ENCODE assay signal across 31 cellular contexts in genomic region chr19:39168258-39169142, GRCh38. TPM values are rescaled to one million over a fixed set of nuclear protein-coding genes. Genes with fewer than 3 reads are reported as not detected.
A peak's percentile ranks its signal among the peaks of the same experiment; 100 is the strongest.
DNase-seq lines count a peak whose midpoint lies in the region; ATAC-seq, FAIRE-seq and TF ChIP-seq lines count a peak whose summit lies in the region.
"Had no signal": no experiment of that assay in that cellular context is flagged by ENCODE, and none has a peak within 500 bp of the region (broad histone marks: within the 10 kb centered on the region; RNA-seq: fewer than 3 reads in every experiment).

No MANE protein-coding gene starts in this region.

- H3K9ac ChIP-seq in H1 (replicated peaks in 1 of 4; ENCODE audit: extremely low read depth in 1 of 4, low read depth in 3 of 4, low read length in 3 of 4), result no peak overlapping the region
- H3K9ac ChIP-seq: GM23248 had no signal

- peaks cover 9 to 27% of the 10 kb centered on the region in 2 experiments for H4K20me1 ChIP-seq in H1 (replicated peaks in 1 of 2; ENCODE audit: control insufficient read depth in 1 of 2, insufficient read depth in 2 of 2, low read length in 2 of 2)
- H4K20me1 ChIP-seq in osteoblast (ENCODE audit: insufficient read depth, low read length), result peaks cover 35% of the 10 kb centered on the region

- peak overlapping the region; percentile 68 for H3K27ac Mint-ChIP-seq in Caco-2 (ENCODE audit: unreplicated experiment)
- H3K27ac Mint-ChIP-seq: activated naive CD8-positive, alpha-beta T cell; activated T-helper 2 cell treated with anti-CD3 and anti-CD28 coated beads, Interferon-gamma antibody, Interleukin-2, Interleukin-4, amounts not matched to agents 10 μg/mL and 5 μg/mL and 100 μg/mL, durations not matched to agents 14 hours and 24 hours and 36 hours; T-cell had no signal

- no peak overlapping the region for H2AFZ ChIP-seq in H1 (ENCODE audit: low read length)
- no peak overlapping the region for H2AFZ ChIP-seq in osteoblast (ENCODE audit: low read length)
- H2AFZ ChIP-seq: GM23248 had no signal

- H3K4ac ChIP-seq in H1 (replicated peaks; ENCODE audit: insufficient read length, low read depth, low read length), result no peak overlapping the region

- H3K79me2 ChIP-seq in H1 (ENCODE audit: control insufficient read depth in 1 of 2, insufficient read depth in 2 of 2, low read length in 2 of 2), result peaks cover 0 to 6% of the 10 kb centered on the region in 2 experiments; a peak in 1 of 4 replicates
- peaks cover 42% of the 10 kb centered on the region for H3K79me2 ChIP-seq in osteoblast (ENCODE audit: insufficient read depth, low read length)

- H3K23ac ChIP-seq in H1 (ENCODE audit: insufficient read length), result no peak overlapping the region

- peak overlapping the region; percentile 88; the same call in 1 of the 2 replicates for H2BK15ac ChIP-seq in H1 (ENCODE audit: low read length)

- H3K9me3 ChIP-seq in Caco-2 (no peaks in the 10 kb centered on the region), HEK293 (ENCODE audit: control insufficient read depth, insufficient read depth, low read depth, low read length) (no peaks in the 10 kb centered on the region), H1 (ENCODE audit: insufficient read depth in 2 of 2, low read depth in 1 of 2, low read length in 1 of 2) (no peaks in the 10 kb centered on the region), osteoblast (ENCODE audit: low read depth, low read length) (no peaks in the 10 kb centered on the region), BE2C (no peaks in the 10 kb centered on the region)
- H3K9me3 ChIP-seq: ascending aorta, esophagus muscularis mucosa, heart right ventricle, Peyer's patch, SJCRH30 had no signal

- POLR2A ChIA-PET in Caco-2 (lab: Charles Lee), result no interaction called here
- POLR2A ChIA-PET in HEK293 (lab: Yijun Ruan, JAX), result no interaction called here
- POLR2A ChIA-PET in H1 (lab: Charles Lee; ENCODE audit: partially characterized antibody), result interaction anchor here (0.6 to 1.6 kb wide), 3 partner anchors 13 to 159 kb away, joined by 3 to 6 read pairs (median 3); no protein-coding TSS in a partner anchor

- 0 out of 2 replicates have a peak overlapping the region, but pooled peaks have one; percentile 71 for H2BK5ac ChIP-seq in H1 (ENCODE audit: low read depth, low read length)

- 88% methylated on average over 23 of the region's 23 CpGs; no CpG with 5 or more reads in 1 of the 2 experiments for WGBS in H1 (ENCODE audit: extremely low coverage in 1 of 2, insufficient coverage in 1 of 2, insufficient read length in 1 of 2, insufficient replicate concordance in 2 of 2, low coverage in 1 of 2, low lambda C conversion rate in 2 of 2, missing lambda C conversion rate in 1 of 2), 2 experiments

- H3K23me2 ChIP-seq in H1 (ENCODE audit: low read depth, low read length), result no peaks in the 10 kb centered on the region

- no peak for FAIRE-seq in H1 (lab: Jason Lieb, UNC)
- FAIRE-seq: D721Med, HTR-8/SVneo, urothelium cell line had no signal

- H3K14ac ChIP-seq in H1 (ENCODE audit: insufficient read length), result no peak overlapping the region

- CTCF ChIA-PET in Caco-2 (lab: Charles Lee), result no interaction called here
- CTCF ChIA-PET in HEK293 (lab: Yijun Ruan, JAX), result interaction anchor here (0.6 kb wide), 1 partner anchor 440 kb away, joined by 3 read pairs; no protein-coding TSS in a partner anchor
- CTCF ChIA-PET in H1 (lab: Charles Lee; ENCODE audit: partially characterized antibody), result interaction anchor here (0.9 to 2.8 kb wide), 4 partner anchors 11 to 46 kb away, joined by 3 to 6 read pairs (median 4); no protein-coding TSS in a partner anchor

- H3K4me1 Mint-ChIP-seq in Caco-2 (ENCODE audit: low read depth, unreplicated experiment), result peaks cover 17% of the 10 kb centered on the region
- H3K4me1 Mint-ChIP-seq: T-cell had no signal

- H3K27me3 Mint-ChIP-seq in Caco-2 (ENCODE audit: insufficient read depth, unreplicated experiment), result no peaks in the 10 kb centered on the region
- H3K27me3 Mint-ChIP-seq: activated naive CD8-positive, alpha-beta T cell; T-cell had no signal

- no peak for TF ChIP-seq RAD21 in H1 (IDR thresholded peaks at IDR 0.05 in 1 of 2, conservative IDR thresholded peaks at IDR 0.05 in 1 of 2; ENCODE audit: low read depth in 2 of 2, low read length in 2 of 2)

- DNase-seq in Caco-2 (no peak), H1 (ENCODE audit: low read depth in 1 of 2, low spot score in 2 of 2) (no peak), osteoblast (ENCODE audit: insufficient read length, low spot score, missing footprints) (peak; percentile 85), BE2C (no peak), posterior vena cava (ENCODE audit: low spot score) (no peak)
- DNase-seq: activated CD4-positive, alpha-beta T cell treated with anti-CD3 and anti-CD28 coated beads, Interleukin-2, amount 50 U/mL, for 48 hours; activated CD8-positive, alpha-beta memory T cell treated with anti-CD3 and anti-CD28 coated beads, Interleukin-2, amount 50 U/mL, for 4 hours; central memory CD4-positive, alpha-beta T cell; foreskin keratinocyte; GM23248; heart right ventricle; KG1; NCI-H1417 treated with DMSO at 0.1 percent for 48 hours; NCI-H2081 treated with DMSO at 0.1 percent for 48 hours; NCI-H226; NCI-H69; occipital lobe; Peyer's patch; SJCRH30; T-cell had no signal

- ATAC-seq in HG02798 (IDR thresholded peaks at IDR 0.05; ENCODE audit: poor library complexity, unreplicated experiment) (no peak), HG03139 (IDR thresholded peaks at IDR 0.05; ENCODE audit: unreplicated experiment) (no peak)
- ATAC-seq: T-cell had no signal

- H2AK5ac ChIP-seq in H1 (ENCODE audit: low read depth, low read length), result no peak overlapping the region

- H3K56ac ChIP-seq in H1 (replicated peaks; ENCODE audit: insufficient read length, low read depth, low read length), result no peak overlapping the region

- H3K27ac ChIP-seq in HEK293 (ENCODE audit: extremely low read depth, low read depth, low read length) (no peak overlapping the region), H1 (ENCODE audit: low read depth, low read length) (no peak overlapping the region), osteoblast (ENCODE audit: low read depth, low read length) (no peak overlapping the region)
- H3K27ac ChIP-seq: foreskin keratinocyte, GM23248, heart right ventricle, SJCRH30 had no signal

- H3K36me3 ChIP-seq in Caco-2 (ENCODE audit: control insufficient read depth, insufficient read depth, low read length) (no peaks in the 10 kb centered on the region; the same call in 1 of the 2 replicates), HEK293 (ENCODE audit: control insufficient read depth in 2 of 2, insufficient read depth in 1 of 2, low read length in 2 of 2) (peaks cover 11 to 15% of the 10 kb centered on the region in 2 experiments; a peak in 2 of 3 replicates), H1 (ENCODE audit: control insufficient read depth in 2 of 4, insufficient read depth in 4 of 4, low read length in 3 of 4) (peaks cover 0 to 7% (median 3%) of the 10 kb centered on the region in 4 experiments; a peak in 3 of 8 replicates), osteoblast (ENCODE audit: insufficient read depth, low read length) (peaks cover 10% of the 10 kb centered on the region), BE2C (peaks cover 14% of the 10 kb centered on the region)
- H3K36me3 ChIP-seq: SJCRH30 had no signal

- no peak overlapping the region for H4K5ac ChIP-seq in H1 (ENCODE audit: insufficient read length, low read depth, low read length)

- H2BK12ac ChIP-seq in H1 (ENCODE audit: low read depth, low read length), result peak overlapping the region; percentile 87; the same call in 1 of the 2 replicates

- H4K8ac ChIP-seq in H1 (ENCODE audit: extremely low read depth, insufficient read depth, low read length), result 0 out of 2 replicates have a peak overlapping the region, but pooled peaks have one; percentile 14

- TF ChIP-seq EP300 in H1 (IDR thresholded peaks at IDR 0.05; ENCODE audit: borderline replicate concordance in 1 of 2, low read depth in 2 of 2, low read length in 2 of 2), result no peak

- H3K4me2 ChIP-seq in H1 (ENCODE audit: insufficient read depth in 1 of 2, low read depth in 2 of 2, low read length in 2 of 2) (no peak overlapping the region; a peak in 1 of 4 replicates), osteoblast (ENCODE audit: insufficient read depth, low read length) (no peak overlapping the region)

- no peak for TF ChIP-seq POLR2A in H1 (IDR thresholded peaks at IDR 0.05; ENCODE audit: control extremely low read depth in 1 of 2, low read depth in 2 of 2, low read length in 2 of 2)

- no TSS peak for BruUV-seq in Caco-2 (replicated peaks; lab: Mats Ljungman, UMichigan)

- H2BK20ac ChIP-seq in H1 (ENCODE audit: low read length), result no peak overlapping the region

- peaks cover 7% of the 10 kb centered on the region for H3K79me1 ChIP-seq in H1 (ENCODE audit: low read depth, low read length)

- no peak overlapping the region; the same call in 1 of the 2 replicates for H3K18ac ChIP-seq in H1 (ENCODE audit: extremely low read depth, low read length)

- H3K4me1 ChIP-seq in Caco-2 (peaks cover 24% of the 10 kb centered on the region), HEK293 (ENCODE audit: control insufficient read depth, insufficient read depth, low read length) (peaks cover 9% of the 10 kb centered on the region), H1 (replicated peaks in 1 of 4; ENCODE audit: control insufficient read depth in 3 of 4, insufficient read depth in 4 of 4, low read length in 3 of 4) (peaks cover 2 to 32% (median 16%) of the 10 kb centered on the region in 4 experiments), osteoblast (ENCODE audit: insufficient read depth, low read length) (no peaks in the 10 kb centered on the region), BE2C (peaks cover 24% of the 10 kb centered on the region)
- H3K4me1 ChIP-seq: SJCRH30 had no signal

- H3K4me3 Mint-ChIP-seq in Caco-2 (ENCODE audit: unreplicated experiment), result no peak overlapping the region
- H3K4me3 Mint-ChIP-seq: activated naive CD8-positive, alpha-beta T cell; T-cell had no signal

- H2BK120ac ChIP-seq in H1 (replicated peaks; ENCODE audit: low read depth, low read length), result no peak overlapping the region

- H4K91ac ChIP-seq in H1 (replicated peaks; ENCODE audit: insufficient read length, low read length), result no peak overlapping the region

- no peak for TF ChIP-seq CTCF in Caco-2 (IDR thresholded peaks at IDR 0.05; ENCODE audit: insufficient read depth in 1 of 2, low read depth in 1 of 2, low read length in 1 of 2, severe bottlenecking in 1 of 2, unreplicated experiment in 1 of 2)
- no peak for TF ChIP-seq CTCF in HEK293 (tag by site-specific recombination; IDR thresholded peaks at IDR 0.05)
- no peak for TF ChIP-seq CTCF in H1 (IDR thresholded peaks at IDR 0.05; ENCODE audit: control extremely low read depth in 1 of 3, insufficient read depth in 1 of 3, low read depth in 1 of 3, low read length in 3 of 3)
- TF ChIP-seq CTCF in osteoblast (IDR thresholded peaks at IDR 0.05; ENCODE audit: extremely low read depth, low read depth, low read length), result no peak
- no peak for TF ChIP-seq CTCF in BE2C (IDR thresholded peaks at IDR 0.05; ENCODE audit: low read depth, low read length)

- intact Hi-C loops in Caco-2 (cut with micrococcal nuclease; ENCODE audit: unreplicated experiment), result no loop called here
- intact Hi-C loops in posterior vena cava (cut with DNase I), result no loop called here

- H3K27me3 ChIP-seq in Caco-2 (replicated peaks; ENCODE audit: control insufficient read depth, insufficient read depth, low read length) (no peaks in the 10 kb centered on the region), H1 (replicated peaks in 1 of 4; ENCODE audit: control insufficient read depth in 3 of 4, extremely low read depth in 1 of 4, insufficient read depth in 3 of 4, low read length in 3 of 4) (no peaks in the 10 kb centered on the region), osteoblast (ENCODE audit: insufficient read depth, low read length) (no peaks in the 10 kb centered on the region), BE2C (no peaks in the 10 kb centered on the region)
- H3K27me3 ChIP-seq: ascending aorta, esophagus muscularis mucosa, foreskin keratinocyte, heart right ventricle, Peyer's patch, SJCRH30 had no signal

- no peaks in the 10 kb centered on the region for H3K9me3 Mint-ChIP-seq in Caco-2 (ENCODE audit: unreplicated experiment)
- H3K9me3 Mint-ChIP-seq: activated T-helper 2 cell treated with anti-CD3 and anti-CD28 coated beads, Interferon-gamma antibody, Interleukin-2, Interleukin-4, amounts not matched to agents 10 μg/mL and 5 μg/mL and 100 μg/mL, durations not matched to agents 14 hours and 24 hours and 36 hours; T-cell had no signal

- H3K4me3 ChIP-seq in Caco-2 (ENCODE audit: low read depth, low read length) (no peak overlapping the region), HEK293 (ENCODE audit: low read depth, low read length) (no peak overlapping the region), H1 (ENCODE audit: extremely low read depth in 1 of 4, insufficient read depth in 2 of 4, low read depth in 3 of 4, low read length in 4 of 4) (no peak overlapping the region), osteoblast (ENCODE audit: insufficient read depth, low read length) (no peak overlapping the region), BE2C (ENCODE audit: low read depth, low read length) (no peak overlapping the region)
- H3K4me3 ChIP-seq: ascending aorta, esophagus muscularis mucosa, GM23248, heart right ventricle, Peyer's patch, SJCRH30, skin epidermis had no signal

- peaks cover 43% of the 10 kb centered on the region for H3K36me3 Mint-ChIP-seq in Caco-2 (ENCODE audit: insufficient read depth, unreplicated experiment)
- H3K36me3 Mint-ChIP-seq: activated naive CD8-positive, alpha-beta T cell had no signal

RNA-seq across cellular contexts. Expression of gene NCCRP1, which starts 28.3 kb away (rescaled TPM):
- 0.39 and 0.84 TPM in 2 replicates for total RNA-seq in Caco-2 (2022)
- total RNA-seq in H1 (2021; fragmentation: NEBNext Ultra II Directional; extraction: Animal tissue kit (Norgen Biotek cat#: 25700)), result 2.8 and 3.2 TPM in 2 replicates
- 7.9 and 11.2 TPM in 2 replicates for polyA plus RNA-seq in H1 (2011; rRNA removed)
- polyA plus RNA-seq in H1 (2011; cell fraction: cytosol; rRNA removed), result 3.8 TPM
- 3.1 TPM for polyA plus RNA-seq in H1 (2011; cell fraction: nucleus; rRNA removed)
- polyA plus RNA-seq in H1 (2012, experiment 1 of 2), result 1.9 to 4.0 TPM (median 2.6 TPM) in 4 replicates
- polyA plus RNA-seq in H1 (2012, experiment 2 of 2), result 2.5 TPM
- 2.1 TPM for polyA plus RNA-seq in H1 (2013, experiment 1 of 2)
- polyA plus RNA-seq in H1 (2013, experiment 2 of 2), result 2.4 TPM
- 1.7 and 3.1 TPM in 2 replicates for polyA minus RNA-seq in H1 (2011; rRNA and poly(A)+ RNA removed)
- 2.6 TPM for polyA minus RNA-seq in H1 (2011; cell fraction: cytosol; rRNA and poly(A)+ RNA removed)
- 1.00 TPM for polyA minus RNA-seq in H1 (2011; cell fraction: nucleus; rRNA and poly(A)+ RNA removed)
- total RNA-seq in osteoblast, result not detected in 2 replicates
- not detected for polyA plus RNA-seq in BE2C (2012; ENCODE audit: insufficient read depth, insufficient read length, low read depth)
- not detected for total RNA-seq in posterior vena cava
- total RNA-seq: activated T-helper 2 cell treated with anti-CD3 and anti-CD28 coated beads, Interferon-gamma antibody, Interleukin-2, Interleukin-4, amounts not matched to agents 10 μg/mL and 5 μg/mL and 100 μg/mL, durations not matched to agents 14 hours and 24 hours and 36 hours; ascending aorta; GM23248; heart right ventricle; occipital lobe had no signal
- polyA plus RNA-seq: GM23248 had no signal

RNA-seq across cellular contexts. Expression of gene SYCN, which starts 35.6 kb away (rescaled TPM):
- total RNA-seq in Caco-2 (2022) (not detected in 2 replicates), osteoblast (not detected in 2 replicates), posterior vena cava (not detected)
- total RNA-seq in H1 (2021; fragmentation: NEBNext Ultra II Directional; extraction: Animal tissue kit (Norgen Biotek cat#: 25700)), result not detected in 2 replicates
- polyA plus RNA-seq in H1 (2011; rRNA removed), result not detected in 2 replicates
- not detected for polyA plus RNA-seq in H1 (2011; cell fraction: cytosol; rRNA removed)
- not detected for polyA plus RNA-seq in H1 (2011; cell fraction: nucleus; rRNA removed)
- polyA plus RNA-seq in H1 (2012, experiment 1 of 2), result not detected in 4 replicates
- polyA plus RNA-seq in H1 (2012, experiment 2 of 2), result not detected
- not detected for polyA plus RNA-seq in H1 (2013, experiment 1 of 2)
- polyA plus RNA-seq in H1 (2013, experiment 2 of 2), result not detected
- polyA minus RNA-seq in H1 (2011; rRNA and poly(A)+ RNA removed), result not detected in 2 replicates
- not detected for polyA minus RNA-seq in H1 (2011; cell fraction: cytosol; rRNA and poly(A)+ RNA removed)
- polyA minus RNA-seq in H1 (2011; cell fraction: nucleus; rRNA and poly(A)+ RNA removed), result not detected
- not detected for polyA plus RNA-seq in BE2C (2012; ENCODE audit: insufficient read depth, insufficient read length, low read depth)
- total RNA-seq: activated T-helper 2 cell treated with anti-CD3 and anti-CD28 coated beads, Interferon-gamma antibody, Interleukin-2, Interleukin-4, amounts not matched to agents 10 μg/mL and 5 μg/mL and 100 μg/mL, durations not matched to agents 14 hours and 24 hours and 36 hours; ascending aorta; esophagus muscularis mucosa; foreskin keratinocyte; GM23248; occipital lobe; Peyer's patch; SJCRH30 had no signal
- polyA plus RNA-seq: foreskin keratinocyte, GM23248, heart right ventricle had no signal

RNA-seq across cellular contexts. Expression of gene PAK4, which starts 42.9 kb away (rescaled TPM):
- 98.6 and 112 TPM in 2 replicates for total RNA-seq in Caco-2 (2022)
- 64.4 and 67.6 TPM in 2 replicates for total RNA-seq in H1 (2021; fragmentation: NEBNext Ultra II Directional; extraction: Animal tissue kit (Norgen Biotek cat#: 25700))
- polyA plus RNA-seq in H1 (2011; rRNA removed), result 50.7 and 107 TPM in 2 replicates
- 55.5 TPM for polyA plus RNA-seq in H1 (2011; cell fraction: cytosol; rRNA removed)
- polyA plus RNA-seq in H1 (2011; cell fraction: nucleus; rRNA removed), result 89.7 TPM
- polyA plus RNA-seq in H1 (2012, experiment 1 of 2), result 40.5 to 57.3 TPM (median 53.1 TPM) in 4 replicates
- 64.2 TPM for polyA plus RNA-seq in H1 (2012, experiment 2 of 2)
- polyA plus RNA-seq in H1 (2013, experiment 1 of 2), result 47.5 TPM
- polyA plus RNA-seq in H1 (2013, experiment 2 of 2), result 47.5 TPM
- polyA minus RNA-seq in H1 (2011; rRNA and poly(A)+ RNA removed), result 17.7 and 25.9 TPM in 2 replicates
- polyA minus RNA-seq in H1 (2011; cell fraction: cytosol; rRNA and poly(A)+ RNA removed), result 39.9 TPM
- 22.8 TPM for polyA minus RNA-seq in H1 (2011; cell fraction: nucleus; rRNA and poly(A)+ RNA removed)
- 6.8 and 9.4 TPM in 2 replicates for total RNA-seq in osteoblast
- 113 TPM for polyA plus RNA-seq in BE2C (2012; ENCODE audit: insufficient read depth, insufficient read length, low read depth)
- 10 to 100 TPM; 15.0 to 17.3 TPM for total RNA-seq in posterior vena cava
